Comparison of ENCODE assay signal across 2 cellular contexts in the genomic region with DNA sequence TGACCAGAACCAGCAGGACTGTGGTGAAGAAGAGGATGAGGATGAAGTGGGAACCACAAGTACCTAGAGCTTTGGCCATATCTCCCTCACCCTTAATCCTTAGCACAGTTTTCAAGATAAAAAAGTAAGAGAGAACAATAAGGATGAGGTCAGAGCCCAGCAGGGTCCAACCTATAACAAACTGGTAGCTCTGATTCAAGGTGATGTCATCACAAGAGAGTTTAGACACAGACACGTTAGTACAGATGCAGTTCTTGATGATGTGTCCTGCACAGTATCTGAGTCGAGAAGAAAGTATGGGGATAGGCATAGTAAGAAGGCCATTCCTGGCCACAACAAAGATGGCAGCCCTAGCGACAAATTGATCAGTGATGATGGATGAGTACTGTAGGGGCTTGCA.
A peak's percentile ranks its signal among the peaks of the same experiment; 100 is the strongest.
TF ChIP-seq lines count a peak whose summit lies in the region.

No MANE protein-coding gene starts in this region.

TF ChIP-seq in HEK293, 187 proteins besides CTCF, POLR2A, EP300 and RAD21:
- TF ChIP-seq ZBTB21 (tag by site-specific recombination; IDR thresholded peaks at IDR 0.05), result peak; percentile 69
- no peak for TF ChIP-seq ZNF292 (tag by site-specific recombination; IDR thresholded peaks at IDR 0.05; ENCODE audit: borderline replicate concordance, low read depth)
- TF ChIP-seq, protein P1, sequence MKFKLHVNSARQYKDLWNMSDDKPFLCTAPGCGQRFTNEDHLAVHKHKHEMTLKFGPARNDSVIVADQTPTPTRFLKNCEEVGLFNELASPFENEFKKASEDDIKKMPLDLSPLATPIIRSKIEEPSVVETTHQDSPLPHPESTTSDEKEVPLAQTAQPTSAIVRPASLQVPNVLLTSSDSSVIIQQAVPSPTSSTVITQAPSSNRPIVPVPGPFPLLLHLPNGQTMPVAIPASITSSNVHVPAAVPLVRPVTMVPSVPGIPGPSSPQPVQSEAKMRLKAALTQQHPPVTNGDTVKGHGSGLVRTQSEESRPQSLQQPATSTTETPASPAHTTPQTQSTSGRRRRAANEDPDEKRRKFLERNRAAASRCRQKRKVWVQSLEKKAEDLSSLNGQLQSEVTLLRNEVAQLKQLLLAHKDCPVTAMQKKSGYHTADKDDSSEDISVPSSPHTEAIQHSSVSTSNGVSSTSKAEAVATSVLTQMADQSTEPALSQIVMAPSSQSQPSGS (tag by site-specific recombination; IDR thresholded peaks at IDR 0.05; ENCODE audit: low read depth), result peak; percentile 39; the same call in 1 of the 2 replicates
TF ChIP-seq in HEK293: peak in this region for 2.

TF ChIP-seq in K562, 482 proteins besides CTCF, POLR2A, EP300 and RAD21:
- TF ChIP-seq, protein P2, sequence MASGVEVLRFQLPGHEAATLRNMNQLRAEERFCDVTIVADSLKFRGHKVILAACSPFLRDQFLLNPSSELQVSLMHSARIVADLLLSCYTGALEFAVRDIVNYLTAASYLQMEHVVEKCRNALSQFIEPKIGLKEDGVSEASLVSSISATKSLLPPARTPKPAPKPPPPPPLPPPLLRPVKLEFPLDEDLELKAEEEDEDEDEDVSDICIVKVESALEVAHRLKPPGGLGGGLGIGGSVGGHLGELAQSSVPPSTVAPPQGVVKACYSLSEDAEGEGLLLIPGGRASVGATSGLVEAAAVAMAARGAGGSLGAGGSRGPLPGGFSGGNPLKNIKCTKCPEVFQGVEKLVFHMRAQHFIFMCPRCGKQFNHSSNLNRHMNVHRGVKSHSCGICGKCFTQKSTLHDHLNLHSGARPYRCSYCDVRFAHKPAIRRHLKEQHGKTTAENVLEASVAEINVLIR (CRISPR knock-in tag; IDR thresholded peaks at IDR 0.05), result no peak
- TF ChIP-seq, protein P3, sequence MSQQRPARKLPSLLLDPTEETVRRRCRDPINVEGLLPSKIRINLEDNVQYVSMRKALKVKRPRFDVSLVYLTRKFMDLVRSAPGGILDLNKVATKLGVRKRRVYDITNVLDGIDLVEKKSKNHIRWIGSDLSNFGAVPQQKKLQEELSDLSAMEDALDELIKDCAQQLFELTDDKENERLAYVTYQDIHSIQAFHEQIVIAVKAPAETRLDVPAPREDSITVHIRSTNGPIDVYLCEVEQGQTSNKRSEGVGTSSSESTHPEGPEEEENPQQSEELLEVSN (IDR thresholded peaks at IDR 0.05; ENCODE audit: borderline replicate concordance in 1 of 2, extremely low read depth in 1 of 2, insufficient read depth in 1 of 2, insufficient read length in 1 of 2, low read depth in 1 of 2, low read length in 1 of 2, poor library complexity in 1 of 2, severe bottlenecking in 1 of 2), result no peak
- TF ChIP-seq, protein P4, sequence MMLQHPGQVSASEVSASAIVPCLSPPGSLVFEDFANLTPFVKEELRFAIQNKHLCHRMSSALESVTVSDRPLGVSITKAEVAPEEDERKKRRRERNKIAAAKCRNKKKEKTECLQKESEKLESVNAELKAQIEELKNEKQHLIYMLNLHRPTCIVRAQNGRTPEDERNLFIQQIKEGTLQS (IDR thresholded peaks at IDR 0.05), result peak; percentile 12; the same call in 1 of the 2 replicates
- TF ChIP-seq, protein P4 (CRISPR knock-in tag; conservative IDR thresholded peaks at IDR 0.05), result no peak
